Comparison of ENCODE assay signal across 8 cellular contexts in the genomic region with DNA sequence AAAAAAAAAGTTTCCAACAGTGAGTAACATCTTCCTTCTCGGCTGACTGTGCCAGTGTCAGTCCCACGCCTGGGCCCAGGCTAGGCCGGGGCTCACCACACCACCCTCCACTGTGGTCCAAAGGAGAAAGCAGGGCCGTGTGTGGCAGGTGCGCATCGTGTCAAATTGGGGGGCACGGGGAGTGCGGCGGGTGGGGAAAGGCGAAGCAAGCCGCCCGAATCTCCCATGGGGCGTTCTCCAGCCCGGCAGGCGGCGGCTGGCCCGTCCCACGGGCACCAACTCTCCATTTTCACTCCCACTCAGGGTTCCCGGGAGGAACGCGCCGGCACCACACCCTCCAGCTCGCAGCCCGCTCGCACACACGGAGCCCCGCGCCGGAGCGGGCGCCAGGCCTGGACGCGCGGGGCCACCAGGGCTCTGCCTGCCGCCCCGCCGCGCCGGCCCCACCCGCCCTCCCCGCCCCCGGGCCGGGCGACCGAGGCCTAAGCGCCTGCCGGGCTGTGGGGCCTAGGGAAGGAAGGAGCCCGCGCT. TPM values are rescaled to one million over a fixed set of nuclear protein-coding genes. Genes with fewer than 3 reads are reported as not detected.
DNase-seq lines count a peak whose midpoint lies in the region; ATAC-seq and TF ChIP-seq lines count a peak whose summit lies in the region.

No MANE protein-coding gene starts in this region.

- no TSS peak for BruUV-seq in IMR-90 (replicated peaks; lab: Mats Ljungman, UMichigan)

- H2BK15ac ChIP-seq in IMR-90 (ENCODE audit: low read depth, low read length) = no peak overlapping the region

- H3K4me2 ChIP-seq in IMR-90 (ENCODE audit: low read depth, low read length) = peak overlapping the region; percentile 98

- in situ Hi-C loops in IMR-90 (cut with MboI; ENCODE audit: low sequenced_read_pairs) = no loop called here

- peak; percentile 45 for DNase-seq in AG08396 (ENCODE audit: low spot score)
- DNase-seq in IMR-90 = no peak
- peak; percentile 55 to 65 for DNase-seq in activated CD4-positive, alpha-beta T cell treated with anti-CD3 and anti-CD28 coated beads, Interleukin-2, amount 50 U/mL, for 4 hours
- DNase-seq in effector memory CD4-positive, alpha-beta T cell = peak; percentile 9 to 20 (median 13)
- DNase-seq in mucosa of descending colon = peak in 2 of 3 donors; percentile 49 to 73
- peak; percentile 35 to 50 for DNase-seq in stimulated activated CD8-positive, alpha-beta memory T cell treated with anti-CD3 and anti-CD28 coated beads, Interleukin-2, amount 100 ng/mL, for 48 hours (ENCODE audit: low read depth in 2 of 2)
- DNase-seq in NCI-H1048 (lab: John Stamatoyannopoulos, UW) = no peak

- no peaks in the 10 kb centered on the region for H3K27me3 ChIP-seq in IMR-90 (ENCODE audit: control insufficient read depth, insufficient read depth, low read length)
- no peaks in the 10 kb centered on the region for H3K27me3 ChIP-seq in effector memory CD4-positive, alpha-beta T cell (replicated peaks; ENCODE audit: control insufficient read depth, insufficient read depth, low read length, poor library complexity, severe bottlenecking)

- ATAC-seq in GM19455 (IDR thresholded peaks at IDR 0.05; ENCODE audit: unreplicated experiment) (peak; percentile 14), IMR-90 (ENCODE audit: low read depth) (peak; percentile 33), mucosa of descending colon (peak; percentile 62)

- POLR2A ChIA-PET in IMR-90 (lab: Charles Lee; ENCODE audit: unreplicated experiment) = interaction anchor here (0.7 kb wide), 1 partner anchor 209 kb away, joined by 3 read pairs; no protein-coding TSS in a partner anchor

- H4K91ac ChIP-seq in IMR-90 (ENCODE audit: insufficient read depth, low read depth, low read length) = peak overlapping the region; percentile 65

- H4K8ac ChIP-seq in IMR-90 (ENCODE audit: low read depth in 2 of 2, low read length in 2 of 2) = peak overlapping the region; percentile 80 to 83

- CTCF ChIA-PET in IMR-90 (lab: Yijun Ruan, JAX) = interaction anchor here (1.0 kb wide), 1 partner anchor 59 kb away, joined by 7 read pairs; no protein-coding TSS in a partner anchor

- H3K4me1 ChIP-seq in IMR-90 (ENCODE audit: control insufficient read depth, insufficient read depth, low read length) (peaks cover 8% of the 10 kb centered on the region), mucosa of descending colon (ENCODE audit: low read depth) (peaks cover 17% of the 10 kb centered on the region)
- peaks cover 12% of the 10 kb centered on the region for H3K4me1 ChIP-seq in effector memory CD4-positive, alpha-beta T cell (ENCODE audit: control insufficient read depth, insufficient read depth, low read length, poor library complexity, severe bottlenecking)

- peak overlapping the region; percentile 93 for H2BK5ac ChIP-seq in IMR-90 (ENCODE audit: low read depth, low read length, poor library complexity, severe bottlenecking)

- H3K23ac ChIP-seq in IMR-90 (ENCODE audit: low read depth, low read length) = peak overlapping the region; percentile 85

- dilution Hi-C loops in IMR-90 (cut with HindIII; ENCODE audit: low sequenced_read_pairs, unreplicated experiment) = no loop called here

- H2BK20ac ChIP-seq in IMR-90 (ENCODE audit: low read depth, low read length) = no peak overlapping the region; the same call in 1 of the 2 replicates

- H4K5ac ChIP-seq in IMR-90 (ENCODE audit: low read depth, low read length) = peak overlapping the region; percentile 85

- TF ChIP-seq POLR2A in IMR-90 (IDR thresholded peaks at IDR 0.05; ENCODE audit: low read depth, low read length) = no peak; the same call in 1 of the 2 replicates

- intact Hi-C loops in IMR-90 (cut with micrococcal nuclease) (loop anchor here (5.0 kb wide), 2 partner anchors 44 to 489 kb away; no protein-coding TSS in a partner anchor), mucosa of descending colon (cut with DNase I, micrococcal nuclease) (no loop called here)

- peaks cover 6% of the 10 kb centered on the region for H3K9me1 ChIP-seq in IMR-90 (ENCODE audit: insufficient read depth, low read length)

- peak overlapping the region; percentile 90 for H2AK5ac ChIP-seq in IMR-90 (ENCODE audit: low read depth, low read length)

- H3K4me3 ChIP-seq in IMR-90 (ENCODE audit: insufficient read depth, low read depth, low read length) (peak overlapping the region; percentile 86), mucosa of descending colon (peak overlapping the region; percentile 66)
- peak overlapping the region; percentile 75 for H3K4me3 ChIP-seq in effector memory CD4-positive, alpha-beta T cell (ENCODE audit: insufficient read depth, low read depth, low read length, poor library complexity, severe bottlenecking)

- H3K27ac ChIP-seq in IMR-90 (ENCODE audit: insufficient read depth, low read length) = peak overlapping the region; percentile 100
- H3K27ac ChIP-seq in effector memory CD4-positive, alpha-beta T cell (ENCODE audit: insufficient read depth, low read length, poor library complexity, severe bottlenecking) = peak overlapping the region; percentile 94

- H2AFZ ChIP-seq in IMR-90 (replicated peaks; ENCODE audit: low read length, poor library complexity) = peak overlapping the region; percentile 87

- H3K36me3 ChIP-seq in IMR-90 (ENCODE audit: control insufficient read depth, insufficient read depth, low read length) = no peaks in the 10 kb centered on the region
- no peaks in the 10 kb centered on the region for H3K36me3 ChIP-seq in effector memory CD4-positive, alpha-beta T cell (ENCODE audit: control insufficient read depth, insufficient read depth, low read length)
- no peaks in the 10 kb centered on the region for H3K36me3 ChIP-seq in mucosa of descending colon (ENCODE audit: low read depth)

- peak overlapping the region; percentile 94 for H3K4ac ChIP-seq in IMR-90 (ENCODE audit: low read depth, low read length)

- peak overlapping the region; percentile 96 for H3K14ac ChIP-seq in IMR-90 (replicated peaks; ENCODE audit: low read depth, low read length)

- peak overlapping the region; percentile 73; the same call in 1 of the 2 replicates for H2BK120ac ChIP-seq in IMR-90 (ENCODE audit: low read depth, low read length)

- no peak for TF ChIP-seq CTCF in IMR-90 (conservative IDR thresholded peaks at IDR 0.05; ENCODE audit: low read depth, low read length)
- TF ChIP-seq CTCF in mucosa of descending colon (IDR thresholded peaks at IDR 0.05) = no peak

- H3K56ac ChIP-seq in IMR-90 (ENCODE audit: extremely low read depth, insufficient read depth, low read length) = peak overlapping the region; percentile 83

- H3K9ac ChIP-seq in IMR-90 (ENCODE audit: low read depth, low read length) = peak overlapping the region; percentile 99

- peaks cover 4 to 27% of the 10 kb centered on the region in 2 experiments; a peak in 2 of 4 replicates for H3K79me1 ChIP-seq in IMR-90 (ENCODE audit: low read depth in 1 of 2, low read length in 2 of 2)

- H3K18ac ChIP-seq in IMR-90 (ENCODE audit: low read depth, low read length) = peak overlapping the region; percentile 79

- H2AK9ac ChIP-seq in IMR-90 (replicated peaks; ENCODE audit: low read depth, low read length, poor library complexity) = peak overlapping the region; percentile 91

- no peak for TF ChIP-seq RAD21 in IMR-90 (IDR thresholded peaks at IDR 0.05; ENCODE audit: low read length)

- peaks cover 19% of the 10 kb centered on the region for H4K20me1 ChIP-seq in IMR-90 (ENCODE audit: insufficient read depth, low read length)

- H3K9me3 ChIP-seq in IMR-90 (ENCODE audit: control insufficient read depth, insufficient read depth, low read length) = no peaks in the 10 kb centered on the region
- no peaks in the 10 kb centered on the region for H3K9me3 ChIP-seq in effector memory CD4-positive, alpha-beta T cell (ENCODE audit: control insufficient read depth, low read length)
- no peaks in the 10 kb centered on the region for H3K9me3 ChIP-seq in mucosa of descending colon

- WGBS in IMR-90 (ENCODE audit: extremely low coverage in 2 of 2, insufficient read length in 1 of 2), 2 experiments = 0% methylated on average over 4 of the region's 49 CpGs; no CpG with 5 or more reads in 1 of the 2 experiments

TF ChIP-seq in IMR-90, 13 proteins besides CTCF, POLR2A, EP300 and RAD21:
- TF ChIP-seq MXI1 (IDR thresholded peaks at IDR 0.05; ENCODE audit: borderline replicate concordance, low read depth, low read length) = 0 out of 2 replicates have a peak, but pooled peaks have one; percentile 41
- no peak for TF ChIP-seq MAZ (IDR thresholded peaks at IDR 0.05; ENCODE audit: borderline replicate concordance, low read depth, low read length)
TF ChIP-seq in IMR-90: peak in this region for 1.

RNA-seq across cellular contexts. Expression of gene EEA1, which starts 0.6 kb away (rescaled TPM):
- 12.5 and 23.9 TPM in 2 replicates for total RNA-seq in IMR-90 (2012; rRNA removed)
- polyA plus RNA-seq in IMR-90 (2012; rRNA removed) = 4.6 and 4.8 TPM in 2 replicates
- 0.26 and 0.33 TPM in 2 replicates for polyA plus RNA-seq in IMR-90 (2012; cell fraction: cytosol; rRNA removed)
- 0.34 and 3.3 TPM in 2 replicates for polyA plus RNA-seq in IMR-90 (2012; cell fraction: nucleus; rRNA removed; ENCODE audit: low replicate concordance)
- total RNA-seq in mucosa of descending colon = 10 to 100 TPM; 34.2 to 35.8 (median 34.6) TPM

Comparison
In these comparisons a context has a peak if more than half of its experiments do, and no peak if none do; other contexts are left out.
1. DNase-seq: peak in AG08396 (single experiment), activated CD4-positive, alpha-beta T cell treated with anti-CD3 and anti-CD28 coated beads, Interleukin-2, amount 50 U/mL, for 4 hours (2 of 2), effector memory CD4-positive, alpha-beta T cell (3 of 3), mucosa of descending colon (2 of 3) and stimulated activated CD8-positive, alpha-beta memory T cell treated with anti-CD3 and anti-CD28 coated beads, Interleukin-2, amount 100 ng/mL, for 48 hours (2 of 2); none in IMR-90 (single experiment) and NCI-H1048 (single experiment).
2. Peak in every context shown above with its lines, with median percentiles within 50 percentile points of each other: ATAC-seq and H3K4me3 ChIP-seq.